Comparison of ENCODE assay signal across 3 cellular contexts in the genomic region with DNA sequence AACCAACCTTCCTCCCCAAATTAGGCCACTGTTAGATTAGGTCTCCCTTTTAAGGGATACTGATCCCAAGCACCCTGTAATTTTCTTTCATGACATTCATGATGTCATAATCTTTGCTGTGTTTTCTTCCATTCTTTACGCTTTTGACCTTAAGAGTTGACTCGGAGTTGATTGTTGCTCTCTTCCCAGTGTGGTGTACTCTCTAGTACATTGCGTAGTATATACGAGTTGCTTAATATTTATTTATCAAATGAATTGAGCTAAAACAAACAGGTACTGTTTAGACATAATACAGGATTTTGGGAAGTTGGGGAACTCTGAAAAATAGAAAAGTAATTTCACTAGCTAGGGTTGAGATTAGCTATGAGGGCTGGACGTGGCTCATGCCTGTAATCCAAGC.
TF ChIP-seq lines count a peak whose summit lies in the region.

No MANE protein-coding gene starts in this region.

TF ChIP-seq in GM12878, 131 proteins besides CTCF, POLR2A, EP300 and RAD21:
- TF ChIP-seq ATF7 (IDR thresholded peaks at IDR 0.05; ENCODE audit: low read depth) = peak; percentile 32; the same call in 1 of the 2 replicates
- no peak for TF ChIP-seq CBFB (IDR thresholded peaks at IDR 0.05; ENCODE audit: low read depth)
- no peak for TF ChIP-seq MTA3 (IDR thresholded peaks at IDR 0.05; ENCODE audit: borderline replicate concordance, low read length)

TF ChIP-seq in HepG2, 621 proteins besides CTCF, POLR2A, EP300 and RAD21:
- TF ChIP-seq RARG (CRISPR knock-in tag; IDR thresholded peaks at IDR 0.05; ENCODE audit: low read depth) (no peak), CREB1 (IDR thresholded peaks at IDR 0.05) (0 out of 2 replicates have a peak, but pooled peaks have one; percentile 44), CREB1 (CRISPR knock-in tag; IDR thresholded peaks at IDR 0.05) (no peak), ATF7 (IDR thresholded peaks at IDR 0.05) (peak; percentile 68), ATF7 (CRISPR knock-in tag; IDR thresholded peaks at IDR 0.05) (no peak)

TF ChIP-seq in SK-N-SH treated with all-trans-retinoic acid at 6 μM for 48 hours, 23 proteins besides CTCF, POLR2A, EP300 and RAD21:
- no peak for TF ChIP-seq ZFP30 (CRISPR knock-in tag; IDR thresholded peaks at IDR 0.05)
- no peak for TF ChIP-seq BACH2 (CRISPR knock-in tag; IDR thresholded peaks at IDR 0.05; ENCODE audit: borderline replicate concordance)
- TF ChIP-seq ZNF8 (CRISPR knock-in tag; IDR thresholded peaks at IDR 0.05) = no peak
- TF ChIP-seq, protein P1, sequence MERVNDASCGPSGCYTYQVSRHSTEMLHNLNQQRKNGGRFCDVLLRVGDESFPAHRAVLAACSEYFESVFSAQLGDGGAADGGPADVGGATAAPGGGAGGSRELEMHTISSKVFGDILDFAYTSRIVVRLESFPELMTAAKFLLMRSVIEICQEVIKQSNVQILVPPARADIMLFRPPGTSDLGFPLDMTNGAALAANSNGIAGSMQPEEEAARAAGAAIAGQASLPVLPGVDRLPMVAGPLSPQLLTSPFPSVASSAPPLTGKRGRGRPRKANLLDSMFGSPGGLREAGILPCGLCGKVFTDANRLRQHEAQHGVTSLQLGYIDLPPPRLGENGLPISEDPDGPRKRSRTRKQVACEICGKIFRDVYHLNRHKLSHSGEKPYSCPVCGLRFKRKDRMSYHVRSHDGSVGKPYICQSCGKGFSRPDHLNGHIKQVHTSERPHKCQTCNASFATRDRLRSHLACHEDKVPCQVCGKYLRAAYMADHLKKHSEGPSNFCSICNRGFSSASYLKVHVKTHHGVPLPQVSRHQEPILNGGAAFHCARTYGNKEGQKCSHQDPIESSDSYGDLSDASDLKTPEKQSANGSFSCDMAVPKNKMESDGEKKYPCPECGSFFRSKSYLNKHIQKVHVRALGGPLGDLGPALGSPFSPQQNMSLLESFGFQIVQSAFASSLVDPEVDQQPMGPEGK (CRISPR knock-in tag; IDR thresholded peaks at IDR 0.05; ENCODE audit: borderline replicate concordance) = no peak
- TF ChIP-seq PPARA (CRISPR knock-in tag; IDR thresholded peaks at IDR 0.05; ENCODE audit: borderline replicate concordance) = no peak
- TF ChIP-seq ZNF565 (CRISPR knock-in tag; conservative IDR thresholded peaks at IDR 0.05; ENCODE audit: low read depth) = no peak
- TF ChIP-seq OSR1 (CRISPR knock-in tag; IDR thresholded peaks at IDR 0.05) = no peak
- TF ChIP-seq ZFP3 (CRISPR knock-in tag; IDR thresholded peaks at IDR 0.05) = no peak
- no peak for TF ChIP-seq ZNF70 (CRISPR knock-in tag; IDR thresholded peaks at IDR 0.05)
- TF ChIP-seq SNAI2 (CRISPR knock-in tag; IDR thresholded peaks at IDR 0.05) = no peak
- TF ChIP-seq, protein P2, sequence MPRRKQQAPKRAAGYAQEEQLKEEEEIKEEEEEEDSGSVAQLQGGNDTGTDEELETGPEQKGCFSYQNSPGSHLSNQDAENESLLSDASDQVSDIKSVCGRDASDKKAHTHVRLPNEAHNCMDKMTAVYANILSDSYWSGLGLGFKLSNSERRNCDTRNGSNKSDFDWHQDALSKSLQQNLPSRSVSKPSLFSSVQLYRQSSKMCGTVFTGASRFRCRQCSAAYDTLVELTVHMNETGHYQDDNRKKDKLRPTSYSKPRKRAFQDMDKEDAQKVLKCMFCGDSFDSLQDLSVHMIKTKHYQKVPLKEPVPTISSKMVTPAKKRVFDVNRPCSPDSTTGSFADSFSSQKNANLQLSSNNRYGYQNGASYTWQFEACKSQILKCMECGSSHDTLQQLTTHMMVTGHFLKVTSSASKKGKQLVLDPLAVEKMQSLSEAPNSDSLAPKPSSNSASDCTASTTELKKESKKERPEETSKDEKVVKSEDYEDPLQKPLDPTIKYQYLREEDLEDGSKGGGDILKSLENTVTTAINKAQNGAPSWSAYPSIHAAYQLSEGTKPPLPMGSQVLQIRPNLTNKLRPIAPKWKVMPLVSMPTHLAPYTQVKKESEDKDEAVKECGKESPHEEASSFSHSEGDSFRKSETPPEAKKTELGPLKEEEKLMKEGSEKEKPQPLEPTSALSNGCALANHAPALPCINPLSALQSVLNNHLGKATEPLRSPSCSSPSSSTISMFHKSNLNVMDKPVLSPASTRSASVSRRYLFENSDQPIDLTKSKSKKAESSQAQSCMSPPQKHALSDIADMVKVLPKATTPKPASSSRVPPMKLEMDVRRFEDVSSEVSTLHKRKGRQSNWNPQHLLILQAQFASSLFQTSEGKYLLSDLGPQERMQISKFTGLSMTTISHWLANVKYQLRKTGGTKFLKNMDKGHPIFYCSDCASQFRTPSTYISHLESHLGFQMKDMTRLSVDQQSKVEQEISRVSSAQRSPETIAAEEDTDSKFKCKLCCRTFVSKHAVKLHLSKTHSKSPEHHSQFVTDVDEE (CRISPR knock-in tag; IDR thresholded peaks at IDR 0.05) = no peak
- no peak for TF ChIP-seq CSDC2 (CRISPR knock-in tag; IDR thresholded peaks at IDR 0.05)
- no peak for TF ChIP-seq ARNTL (CRISPR knock-in tag; IDR thresholded peaks at IDR 0.05; ENCODE audit: borderline replicate concordance, low read depth)
TF ChIP-seq in SK-N-SH treated with all-trans-retinoic acid at 6 μM for 48 hours: peak in this region for 0.
